Comparison of ENCODE assay signal across 1 cellular context in the genomic region with DNA sequence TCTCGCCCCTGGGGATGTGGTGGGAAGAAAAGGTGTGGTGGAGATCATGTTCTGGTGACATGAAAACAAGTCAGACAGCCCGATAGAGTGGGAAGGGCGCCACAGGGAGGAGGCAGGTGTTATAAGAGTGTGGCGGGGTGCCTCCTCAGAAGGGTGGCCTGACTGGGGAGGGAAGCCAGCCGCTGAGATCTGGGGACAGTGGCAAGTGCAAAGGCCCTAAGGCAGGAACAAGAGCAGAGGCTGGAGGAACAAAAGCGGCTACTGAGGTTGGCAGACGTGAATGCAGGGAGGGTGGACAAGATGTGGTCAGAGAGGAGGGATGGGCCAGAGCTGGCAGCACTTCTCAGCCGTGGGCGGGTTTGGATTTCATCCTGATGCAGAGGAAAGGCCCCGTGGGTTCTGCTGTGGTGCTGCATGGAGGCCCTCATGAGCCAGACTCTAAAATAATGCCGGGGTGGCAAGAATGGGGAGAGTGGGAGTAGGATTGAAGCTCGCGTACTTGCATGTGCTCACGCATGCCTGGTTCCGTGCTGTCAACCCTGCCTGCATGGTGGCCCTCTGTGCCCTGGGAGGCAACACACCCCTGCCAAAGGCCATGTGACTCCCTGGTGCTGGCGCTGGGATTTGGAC.
TF ChIP-seq lines count a peak whose summit lies in the region.

No MANE protein-coding gene starts in this region.

TF ChIP-seq in K562, 482 proteins besides CTCF, POLR2A, EP300 and RAD21:
- TF ChIP-seq, protein P1, sequence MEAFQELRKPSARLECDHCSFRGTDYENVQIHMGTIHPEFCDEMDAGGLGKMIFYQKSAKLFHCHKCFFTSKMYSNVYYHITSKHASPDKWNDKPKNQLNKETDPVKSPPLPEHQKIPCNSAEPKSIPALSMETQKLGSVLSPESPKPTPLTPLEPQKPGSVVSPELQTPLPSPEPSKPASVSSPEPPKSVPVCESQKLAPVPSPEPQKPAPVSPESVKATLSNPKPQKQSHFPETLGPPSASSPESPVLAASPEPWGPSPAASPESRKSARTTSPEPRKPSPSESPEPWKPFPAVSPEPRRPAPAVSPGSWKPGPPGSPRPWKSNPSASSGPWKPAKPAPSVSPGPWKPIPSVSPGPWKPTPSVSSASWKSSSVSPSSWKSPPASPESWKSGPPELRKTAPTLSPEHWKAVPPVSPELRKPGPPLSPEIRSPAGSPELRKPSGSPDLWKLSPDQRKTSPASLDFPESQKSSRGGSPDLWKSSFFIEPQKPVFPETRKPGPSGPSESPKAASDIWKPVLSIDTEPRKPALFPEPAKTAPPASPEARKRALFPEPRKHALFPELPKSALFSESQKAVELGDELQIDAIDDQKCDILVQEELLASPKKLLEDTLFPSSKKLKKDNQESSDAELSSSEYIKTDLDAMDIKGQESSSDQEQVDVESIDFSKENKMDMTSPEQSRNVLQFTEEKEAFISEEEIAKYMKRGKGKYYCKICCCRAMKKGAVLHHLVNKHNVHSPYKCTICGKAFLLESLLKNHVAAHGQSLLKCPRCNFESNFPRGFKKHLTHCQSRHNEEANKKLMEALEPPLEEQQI (IDR thresholded peaks at IDR 0.05) = no peak
- no peak for TF ChIP-seq EP400 (IDR thresholded peaks at IDR 0.05)
- TF ChIP-seq BRD4 (IDR thresholded peaks at IDR 0.05) = no peak
- TF ChIP-seq CBX1 (IDR thresholded peaks at IDR 0.05; ENCODE audit: low read depth) = no peak
- no peak for TF ChIP-seq NFIX (CRISPR knock-in tag; IDR thresholded peaks at IDR 0.05; ENCODE audit: low read depth)
